Comparison of ENCODE assay signal across 1 cellular context in genomic region chr4:154549894-154550790, GRCh38.
TF ChIP-seq lines count a peak whose summit lies in the region.

PLRG1 (minus strand) TSS chr4:154550400; CDS start chr4:154550308, 92 bp downstream.

TF ChIP-seq in K562, 482 proteins besides CTCF, POLR2A, EP300 and RAD21 (continued from another document and continues in another):
- TF ChIP-seq PATZ1 (CRISPR knock-in tag; IDR thresholded peaks at IDR 0.05; ENCODE audit: borderline replicate concordance) = no peak
- no peak for TF ChIP-seq ZNF586 (CRISPR knock-in tag; conservative IDR thresholded peaks at IDR 0.05)
- TF ChIP-seq MAFF (IDR thresholded peaks at IDR 0.05; ENCODE audit: low read length) = no peak
- TF ChIP-seq TCF15 (CRISPR knock-in tag; IDR thresholded peaks at IDR 0.05) = no peak
- TF ChIP-seq CHCHD3 (CRISPR knock-in tag; IDR thresholded peaks at IDR 0.05) = no peak
- no peak for TF ChIP-seq SAFB2 (IDR thresholded peaks at IDR 0.05; ENCODE audit: borderline replicate concordance, low read depth, low read length, severe bottlenecking)
- no peak for TF ChIP-seq HMG20B (CRISPR knock-in tag; IDR thresholded peaks at IDR 0.05)
- TF ChIP-seq HOXB6 (CRISPR knock-in tag; IDR thresholded peaks at IDR 0.05; ENCODE audit: borderline replicate concordance) = no peak
- TF ChIP-seq ARHGAP35 (IDR thresholded peaks at IDR 0.05; ENCODE audit: partially characterized antibody) = no peak
- peak; percentile 59 for TF ChIP-seq ETV5 (CRISPR knock-in tag; IDR thresholded peaks at IDR 0.05; ENCODE audit: low read depth)
- no peak for TF ChIP-seq HSF4 (CRISPR knock-in tag; IDR thresholded peaks at IDR 0.05; ENCODE audit: borderline replicate concordance)
- TF ChIP-seq ZNF511 (CRISPR knock-in tag; IDR thresholded peaks at IDR 0.05) = no peak
- no peak for TF ChIP-seq ZNF696 (CRISPR knock-in tag; conservative IDR thresholded peaks at IDR 0.05)
- no peak for TF ChIP-seq ZNF717 (CRISPR knock-in tag; IDR thresholded peaks at IDR 0.05)
- TF ChIP-seq FOXJ3 (CRISPR knock-in tag; IDR thresholded peaks at IDR 0.05) = no peak
- TF ChIP-seq ZNF778 (CRISPR knock-in tag; IDR thresholded peaks at IDR 0.05) = no peak
- peak; percentile 72 for TF ChIP-seq HNRNPLL (IDR thresholded peaks at IDR 0.05; ENCODE audit: low read depth, low read length, poor library complexity, severe bottlenecking)
- TF ChIP-seq GABPB2 (CRISPR knock-in tag; conservative IDR thresholded peaks at IDR 0.05) = no peak
- TF ChIP-seq THAP7 (CRISPR knock-in tag; IDR thresholded peaks at IDR 0.05) = no peak
- TF ChIP-seq GTF2B (IDR thresholded peaks at IDR 0.05; ENCODE audit: extremely low read depth, insufficient read length) = no peak
- TF ChIP-seq CREB1 (IDR thresholded peaks at IDR 0.05) = peak; percentile 51; the same call in 1 of the 2 replicates
- TF ChIP-seq CREB1 (CRISPR knock-in tag; IDR thresholded peaks at IDR 0.05) = 0 out of 2 replicates have a peak, but pooled peaks have one; percentile 45
- no peak for TF ChIP-seq CHD2 (IDR thresholded peaks at IDR 0.05; ENCODE audit: low read depth, low read length)
- no peak for TF ChIP-seq NCOA2 (IDR thresholded peaks at IDR 0.05; ENCODE audit: partially characterized antibody in 2 of 2)
- TF ChIP-seq HINFP (tag; conservative IDR thresholded peaks at IDR 0.05; ENCODE audit: low read depth) = no peak
- TF ChIP-seq HMBOX1 (IDR thresholded peaks at IDR 0.05) = no peak
- TF ChIP-seq ZNF324 (CRISPR knock-in tag; IDR thresholded peaks at IDR 0.05) = no peak
- TF ChIP-seq ZHX1 (conservative IDR thresholded peaks at IDR 0.05; ENCODE audit: low read length) = no peak
- no peak for TF ChIP-seq FOXK2 (conservative IDR thresholded peaks at IDR 0.05 in 1 of 2, IDR thresholded peaks at IDR 0.05 in 1 of 2; ENCODE audit: low read depth in 2 of 2)
- TF ChIP-seq HDGF (IDR thresholded peaks at IDR 0.05) = no peak
- no peak for TF ChIP-seq THRA (IDR thresholded peaks at IDR 0.05)
- no peak for TF ChIP-seq ZNF507 (tag; conservative IDR thresholded peaks at IDR 0.05)
- no peak for TF ChIP-seq SOX6 (IDR thresholded peaks at IDR 0.05)
- TF ChIP-seq JUN (IDR thresholded peaks at IDR 0.05; ENCODE audit: borderline replicate concordance, low read depth, low read length) = no peak
- TF ChIP-seq JUN (CRISPR knock-in tag; IDR thresholded peaks at IDR 0.05; ENCODE audit: borderline replicate concordance) = no peak
- TF ChIP-seq PBX2 (CRISPR knock-in tag; IDR thresholded peaks at IDR 0.05; ENCODE audit: low read depth) = no peak
- TF ChIP-seq PBX2 (tag; conservative IDR thresholded peaks at IDR 0.05; ENCODE audit: low read depth) = no peak
- peak; percentile 44; the same call in 1 of the 2 replicates for TF ChIP-seq SP1 (CRISPR knock-in tag; IDR thresholded peaks at IDR 0.05)
- no peak for TF ChIP-seq HDAC6 (IDR thresholded peaks at IDR 0.05; ENCODE audit: low read depth, low read length)
